In genomic region chr10:71763352-71764127, GRCh38 we compare ENCODE assay signal across 16 cellular contexts. TPM values are rescaled to one million over a fixed set of nuclear protein-coding genes. Genes with fewer than 3 reads are reported as not detected.
DNase-seq lines count a peak whose midpoint lies in the region; ATAC-seq, FAIRE-seq and TF ChIP-seq lines count a peak whose summit lies in the region.
"Had no signal": no experiment of that assay in that cellular context is flagged by ENCODE, and none has a peak within 500 bp of the region (broad histone marks: within the 10 kb centered on the region; RNA-seq: fewer than 3 reads in every experiment).

No MANE protein-coding gene starts in this region.

- peaks cover 82% of the 10 kb centered on the region for H3K4me1 Mint-ChIP-seq in dendritic cell treated with granulocyte-macrophage colony-stimulating factor and Interleukin-4, amounts not matched to agents 40 ng/mL and 50 ng/mL, for 4 days (ENCODE audit: low read depth)
- H3K4me1 Mint-ChIP-seq in natural killer cell: peaks cover 78 to 81% of the 10 kb centered on the region in 2 donors

- TF ChIP-seq CTCF in natural killer cell (IDR thresholded peaks at IDR 0.05) (no peak), HepG2 (CRISPR knock-in tag; IDR thresholded peaks at IDR 0.05) (no peak)

- POLR2A ChIA-PET in HepG2 (lab: Yijun Ruan, JAX): no interaction called here

- H3K4me3 ChIP-seq in HepG2 (replicated peaks in 1 of 3; ENCODE audit: insufficient read depth in 1 of 3, low read depth in 2 of 3, low read length in 3 of 3): no peak overlapping the region
- H3K4me3 ChIP-seq: pancreas had no signal

- CTCF ChIA-PET in HepG2 (lab: Yijun Ruan, JAX; ENCODE audit: low intra/inter-chr PET ratio, low total read pairs): no interaction called here

- no peak overlapping the region for H3K9ac ChIP-seq in HepG2 (ENCODE audit: insufficient read depth, low read depth, low read length)

- H3K36me3 Mint-ChIP-seq in dendritic cell treated with granulocyte-macrophage colony-stimulating factor and Interleukin-4, amounts not matched to agents 40 ng/mL and 50 ng/mL, for 4 days (ENCODE audit: low read depth): peaks cover 97% of the 10 kb centered on the region
- H3K36me3 Mint-ChIP-seq in natural killer cell: no peaks in the 10 kb centered on the region

- no peak for FAIRE-seq in HepG2 (lab: Jason Lieb, UNC)
- FAIRE-seq: pancreas had no signal

- no peak for TF ChIP-seq POLR2A in HepG2 (IDR thresholded peaks at IDR 0.05; ENCODE audit: insufficient read depth in 1 of 2, low read depth in 2 of 2, low read length in 2 of 2)

- H3K79me2 ChIP-seq in HepG2 (ENCODE audit: insufficient read depth, low read length): no peaks in the 10 kb centered on the region

- intact Hi-C loops in dendritic cell treated with granulocyte-macrophage colony-stimulating factor and Interleukin-4, amounts not matched to agents 40 ng/mL and 50 ng/mL, for 4 days (cut with micrococcal nuclease): no loop called here
- intact Hi-C loops in natural killer cell (cut with micrococcal nuclease): no loop called here
- intact Hi-C loops in HepG2 (cut with micrococcal nuclease; ENCODE audit: unreplicated experiment): no loop called here

- H3K9me3 ChIP-seq in HepG2 (ENCODE audit: low read length): no peaks in the 10 kb centered on the region
- H3K9me3 ChIP-seq: pancreas had no signal

- no peak overlapping the region for H3K4me2 ChIP-seq in HepG2 (ENCODE audit: low read depth, low read length)

- TF ChIP-seq EP300 in HepG2 (IDR thresholded peaks at IDR 0.05; ENCODE audit: low read depth in 2 of 2, low read length in 2 of 2) (no peak), HepG2 (CRISPR knock-in tag; IDR thresholded peaks at IDR 0.05; ENCODE audit: borderline replicate concordance) (no peak)

- H3K27me3 ChIP-seq in HepG2 (ENCODE audit: control insufficient read depth in 1 of 2, insufficient read depth in 2 of 2, low read length in 2 of 2): peaks cover 7 to 19% of the 10 kb centered on the region in 2 experiments; a peak in 4 of 5 replicates
- H3K27me3 ChIP-seq: pancreas had no signal

- H3K27ac ChIP-seq in HepG2 (ENCODE audit: extremely low read length, insufficient read depth, low read length): no peak overlapping the region
- H3K27ac ChIP-seq: pancreas had no signal

- no peaks in the 10 kb centered on the region for H3K27me3 Mint-ChIP-seq in dendritic cell treated with granulocyte-macrophage colony-stimulating factor and Interleukin-4, amounts not matched to agents 40 ng/mL and 50 ng/mL, for 4 days
- no peaks in the 10 kb centered on the region for H3K27me3 Mint-ChIP-seq in natural killer cell (ENCODE audit: low read depth in 2 of 2)

- H4K20me1 ChIP-seq in HepG2 (ENCODE audit: insufficient read depth, low read length): no peaks in the 10 kb centered on the region

- DNase-seq in AG20443 (ENCODE audit: low spot score) (peak; percentile 50), DMS79 (lab: John Stamatoyannopoulos, UW) (peak; percentile 0), natural killer cell (no peak), cortex of kidney (lab: John Stamatoyannopoulos, UW) (no peak), HepG2 (ENCODE audit: low spot score) (no peak), NCI-H2196 treated with DMSO at 0.1 percent for 48 hours (lab: John Stamatoyannopoulos, UW; ENCODE audit: unreplicated experiment) (no peak)
- DNase-seq: anterior cingulate cortex, DMS 273 treated with DMSO at 0.1 percent for 48 hours, GOT3, NCI-H1105, SIG-M5 had no signal

- peak overlapping the region; percentile 79 for H3K27ac Mint-ChIP-seq in dendritic cell treated with granulocyte-macrophage colony-stimulating factor and Interleukin-4, amounts not matched to agents 40 ng/mL and 50 ng/mL, for 4 days
- peak overlapping the region; percentile 98 for H3K27ac Mint-ChIP-seq in natural killer cell

- in situ Hi-C loops in HepG2 (cut with HindIII; ENCODE audit: extremely low pct_ligation_motif_present, low pct_unique_long_range_greater_than_20kb): no loop called here

- H3K4me1 ChIP-seq in HepG2 (ENCODE audit: insufficient read depth, low read length): peaks cover 39% of the 10 kb centered on the region

- no peak for ATAC-seq in natural killer cell
- no peak for ATAC-seq in HepG2
- ATAC-seq in HG03280 (IDR thresholded peaks at IDR 0.05; ENCODE audit: unreplicated experiment): no peak
- ATAC-seq: pancreas had no signal

- no peaks in the 10 kb centered on the region for H3K36me3 ChIP-seq in HepG2 (replicated peaks in 1 of 2; ENCODE audit: control insufficient read depth in 1 of 2, insufficient read depth in 2 of 2, low read length in 2 of 2)
- H3K36me3 ChIP-seq: pancreas had no signal

- 54% methylated on average over 11 of the region's 11 CpGs for WGBS in HepG2 (ENCODE audit: low lambda C conversion rate)

- H3K9me3 Mint-ChIP-seq in dendritic cell treated with granulocyte-macrophage colony-stimulating factor and Interleukin-4, amounts not matched to agents 40 ng/mL and 50 ng/mL, for 4 days: no peaks in the 10 kb centered on the region
- H3K9me3 Mint-ChIP-seq in natural killer cell: no peaks in the 10 kb centered on the region

- no TSS peak for BruUV-seq in HepG2 (replicated peaks; lab: Mats Ljungman, UMichigan)

- no peak overlapping the region for H2AFZ ChIP-seq in HepG2 (ENCODE audit: low read length)

- no peak overlapping the region for H3K4me3 Mint-ChIP-seq in dendritic cell treated with granulocyte-macrophage colony-stimulating factor and Interleukin-4, amounts not matched to agents 40 ng/mL and 50 ng/mL, for 4 days
- peak overlapping the region; percentile 28 for H3K4me3 Mint-ChIP-seq in natural killer cell

- no peak for TF ChIP-seq RAD21 in HepG2 (CRISPR knock-in tag; IDR thresholded peaks at IDR 0.05)

TF ChIP-seq in HepG2, 621 proteins besides CTCF, POLR2A, EP300 and RAD21:
- TF ChIP-seq ZNF264 (CRISPR knock-in tag; IDR thresholded peaks at IDR 0.05) (no peak), ESRRA (CRISPR knock-in tag; IDR thresholded peaks at IDR 0.05; ENCODE audit: low read depth) (no peak), ZNF776 (CRISPR knock-in tag; IDR thresholded peaks at IDR 0.05) (no peak), NONO (IDR thresholded peaks at IDR 0.05) (no peak), NONO (CRISPR knock-in tag; conservative IDR thresholded peaks at IDR 0.05) (no peak)

RNA-seq across cellular contexts. Expression of gene VSIR, which starts 9.8 kb away (rescaled TPM):
- total RNA-seq in natural killer cell (100 to 1,000 TPM; 134 to 193 (median 178) TPM), HepG2 (2016; rRNA removed; fragmentation: Illumina TruSeq; extraction: Trizol) (0.36 and 0.44 TPM in 2 replicates)
- 0.26 TPM in 1 of 2 replicates, not detected in the other for total RNA-seq in HepG2 (2016; cell fraction: cytosol; rRNA removed; fragmentation: Illumina TruSeq; extraction: Trizol; ENCODE audit: low read depth)
- total RNA-seq in HepG2 (2016; cell fraction: insoluble cytoplasmic fraction; rRNA removed; fragmentation: Illumina TruSeq; extraction: Trizol): 0.41 TPM in 1 of 2 replicates, not detected in the other
- 0.14 TPM in 1 of 2 replicates, not detected in the other for total RNA-seq in HepG2 (2016; cell fraction: membrane; rRNA removed; fragmentation: Illumina TruSeq; extraction: Trizol)
- 0.16 and 0.19 TPM in 2 replicates for total RNA-seq in HepG2 (2016; cell fraction: nucleus; rRNA removed; fragmentation: Illumina TruSeq; extraction: Trizol)
- polyA plus RNA-seq in HepG2 (2011; rRNA removed): 3.2 and 3.8 TPM in 2 replicates
- 2.2 and 3.9 TPM in 2 replicates for polyA plus RNA-seq in HepG2 (2011; cell fraction: cytosol; rRNA removed)
- 2.1 and 3.3 TPM in 2 replicates for polyA plus RNA-seq in HepG2 (2011; cell fraction: nucleus; rRNA removed)
- polyA plus RNA-seq in HepG2 (2012): 0.35 and 0.81 TPM in 2 replicates
- polyA plus RNA-seq in HepG2 (2016; cell fraction: cytosol; fragmentation: Illumina TruSeq; extraction: Trizol; ENCODE audit: low read depth): 0.18 and 0.35 TPM in 2 replicates
- 0.23 TPM in 1 of 2 replicates, not detected in the other for polyA plus RNA-seq in HepG2 (2016; cell fraction: insoluble cytoplasmic fraction; fragmentation: Illumina TruSeq; extraction: Trizol; ENCODE audit: low read depth)
- polyA plus RNA-seq in HepG2 (2016; cell fraction: membrane; fragmentation: Illumina TruSeq; extraction: Trizol; ENCODE audit: low read depth): 0.14 and 0.38 TPM in 2 replicates
- polyA plus RNA-seq in HepG2 (2016; cell fraction: nucleus; fragmentation: Illumina TruSeq; extraction: Trizol; ENCODE audit: insufficient read depth, low read depth): 0.32 and 1.1 TPM in 2 replicates
- 4.6 and 6.5 TPM in 2 replicates for polyA minus RNA-seq in HepG2 (2011; rRNA and poly(A)+ RNA removed; ENCODE audit: low replicate concordance)
- 3.0 and 4.5 TPM in 2 replicates for polyA minus RNA-seq in HepG2 (2011; cell fraction: cytosol; rRNA and poly(A)+ RNA removed)
- 1.9 and 2.3 TPM in 2 replicates for polyA minus RNA-seq in HepG2 (2011; cell fraction: nucleus; rRNA and poly(A)+ RNA removed)

RNA-seq across cellular contexts. Expression of gene C10orf105, which starts 44.0 kb away (rescaled TPM):
- total RNA-seq in natural killer cell (under 1 TPM; 0.14 to 0.52 (median 0.40) TPM), HepG2 (2016; rRNA removed; fragmentation: Illumina TruSeq; extraction: Trizol) (not detected in 2 replicates)
- total RNA-seq in HepG2 (2016; cell fraction: cytosol; rRNA removed; fragmentation: Illumina TruSeq; extraction: Trizol; ENCODE audit: low read depth): not detected in 2 replicates
- not detected in 2 replicates for total RNA-seq in HepG2 (2016; cell fraction: insoluble cytoplasmic fraction; rRNA removed; fragmentation: Illumina TruSeq; extraction: Trizol)
- not detected in 2 replicates for total RNA-seq in HepG2 (2016; cell fraction: membrane; rRNA removed; fragmentation: Illumina TruSeq; extraction: Trizol)
- not detected in 2 replicates for total RNA-seq in HepG2 (2016; cell fraction: nucleus; rRNA removed; fragmentation: Illumina TruSeq; extraction: Trizol)
- polyA plus RNA-seq in HepG2 (2011; rRNA removed): not detected in 2 replicates
- polyA plus RNA-seq in HepG2 (2011; cell fraction: cytosol; rRNA removed): not detected in 2 replicates
- polyA plus RNA-seq in HepG2 (2011; cell fraction: nucleus; rRNA removed): not detected in 2 replicates
- polyA plus RNA-seq in HepG2 (2012): not detected in 2 replicates
- polyA plus RNA-seq in HepG2 (2016; cell fraction: cytosol; fragmentation: Illumina TruSeq; extraction: Trizol; ENCODE audit: low read depth): not detected in 2 replicates
- not detected in 2 replicates for polyA plus RNA-seq in HepG2 (2016; cell fraction: insoluble cytoplasmic fraction; fragmentation: Illumina TruSeq; extraction: Trizol; ENCODE audit: low read depth)
- polyA plus RNA-seq in HepG2 (2016; cell fraction: membrane; fragmentation: Illumina TruSeq; extraction: Trizol; ENCODE audit: low read depth): not detected in 2 replicates
- polyA plus RNA-seq in HepG2 (2016; cell fraction: nucleus; fragmentation: Illumina TruSeq; extraction: Trizol; ENCODE audit: insufficient read depth, low read depth): not detected in 2 replicates
- polyA minus RNA-seq in HepG2 (2011; rRNA and poly(A)+ RNA removed; ENCODE audit: low replicate concordance): not detected in 2 replicates
- polyA minus RNA-seq in HepG2 (2011; cell fraction: cytosol; rRNA and poly(A)+ RNA removed): not detected in 2 replicates
- not detected in 2 replicates for polyA minus RNA-seq in HepG2 (2011; cell fraction: nucleus; rRNA and poly(A)+ RNA removed)
- total RNA-seq: HT1080, lung microvascular endothelial cell had no signal

Comparison
In these comparisons a context has a peak if more than half of its experiments do, and no peak if none do; other contexts are left out.
1. DNase-seq: peak in AG20443 (single experiment) and DMS79 (single experiment); none in natural killer cell (single experiment), cortex of kidney (single experiment), HepG2 (single experiment) and NCI-H2196 treated with DMSO at 0.1 percent for 48 hours (single experiment).
2. RNA of gene VSIR, which starts 9.8 kb away (total RNA-seq): 134 to 193 TPM in natural killer cell; 0.14 to 0.44 TPM in HepG2; every median in the first group is over 10 times any median in the second.